23 cellular contexts compared by ENCODE assay signal in the genomic region with DNA sequence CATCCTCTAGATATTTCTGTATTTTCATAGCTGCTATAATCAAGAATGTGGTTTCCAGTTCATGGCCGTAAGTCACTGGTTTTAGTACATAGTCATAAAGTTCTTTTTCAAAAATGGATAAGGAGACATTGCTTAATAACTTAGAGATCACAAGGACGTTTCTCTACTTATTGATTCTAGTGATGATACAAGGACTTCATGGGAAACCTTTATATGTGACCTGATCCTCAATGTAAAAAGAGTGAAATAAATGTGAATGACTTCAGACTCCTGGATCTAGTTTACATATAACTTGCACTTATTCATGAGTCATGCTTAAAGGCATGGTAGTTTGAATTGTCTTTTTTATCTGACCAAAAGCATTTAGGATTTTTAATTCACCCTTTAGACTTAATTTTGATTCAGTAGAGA. TPM values are rescaled to one million over a fixed set of nuclear protein-coding genes. Genes with fewer than 3 reads are reported as not detected.
DNase-seq lines count a peak whose midpoint lies in the region; ATAC-seq and TF ChIP-seq lines count a peak whose summit lies in the region.
"Had no signal": no experiment of that assay in that cellular context is flagged by ENCODE, and none has a peak within 500 bp of the region (broad histone marks: within the 10 kb centered on the region; RNA-seq: fewer than 3 reads in every experiment).

No MANE protein-coding gene starts in this region.

- TF ChIP-seq CTCF in fibroblast of the aortic adventitia (IDR thresholded peaks at IDR 0.05; ENCODE audit: insufficient read depth, low read length): no peak
- no peak for TF ChIP-seq CTCF in hepatocyte (IDR thresholded peaks at IDR 0.05; ENCODE audit: poor library complexity)

- no peaks in the 10 kb centered on the region for H3K9me3 ChIP-seq in hepatocyte (ENCODE audit: low read depth)
- H3K9me3 ChIP-seq: BE2C, MG63, prostate gland, spleen had no signal

- H3K27ac ChIP-seq in hepatocyte: no peak overlapping the region
- H3K27ac ChIP-seq: 22Rv1, prostate gland, RWPE1, spleen had no signal

- H3K27ac Mint-ChIP-seq in activated CD4-positive, alpha-beta T cell treated with anti-CD3 and anti-CD28 coated beads, Interleukin-2, amount 10 ng/mL, durations not matched to agents 24 days and 14 days: peak overlapping the region; percentile 13
- peak overlapping the region; percentile 53 for H3K27ac Mint-ChIP-seq in stimulated activated effector memory CD8-positive, alpha-beta T cell treated with anti-CD3 and anti-CD28 coated beads, Interleukin-12 subunit alpha, Interleukin-12 subunit beta, amount 100 ng/mL, for 72 hours
- H3K27ac Mint-ChIP-seq: activated naive CD4-positive, alpha-beta T cell treated with anti-CD3 and anti-CD28 coated beads, Interleukin-2, amount 50 U/mL, for 24 hours; natural killer cell had no signal

- WGBS in hepatocyte (ENCODE audit: low lambda C conversion rate, missing lambda C conversion rate): 83% methylated on average over 2 of the region's 2 CpGs

- no peak overlapping the region for H3K4me3 Mint-ChIP-seq in activated CD4-positive, alpha-beta T cell treated with anti-CD3 and anti-CD28 coated beads, Interleukin-2, amount 10 ng/mL, durations not matched to agents 24 days and 14 days
- H3K4me3 Mint-ChIP-seq in stimulated activated effector memory CD8-positive, alpha-beta T cell treated with anti-CD3 and anti-CD28 coated beads, Interleukin-12 subunit alpha, Interleukin-12 subunit beta, amount 100 ng/mL, for 72 hours: no peak overlapping the region
- H3K4me3 Mint-ChIP-seq: activated naive CD4-positive, alpha-beta T cell treated with anti-CD3 and anti-CD28 coated beads, Interleukin-2, amount 50 U/mL, for 24 hours; brain; memory B cell; natural killer cell had no signal

- H3K4me2 ChIP-seq in hepatocyte: no peak overlapping the region

- H3K4me1 ChIP-seq in hepatocyte (ENCODE audit: insufficient read depth): no peaks in the 10 kb centered on the region
- H3K4me1 ChIP-seq: BE2C, prostate gland had no signal

- peaks cover 19% of the 10 kb centered on the region for H3K36me3 Mint-ChIP-seq in activated CD4-positive, alpha-beta T cell treated with anti-CD3 and anti-CD28 coated beads, Interleukin-2, amount 10 ng/mL, durations not matched to agents 24 days and 14 days (ENCODE audit: low read depth)
- H3K36me3 Mint-ChIP-seq in stimulated activated effector memory CD8-positive, alpha-beta T cell treated with anti-CD3 and anti-CD28 coated beads, Interleukin-12 subunit alpha, Interleukin-12 subunit beta, amount 100 ng/mL, for 72 hours: peaks cover 23% of the 10 kb centered on the region
- H3K36me3 Mint-ChIP-seq: natural killer cell had no signal

- no peaks in the 10 kb centered on the region for H3K9me2 ChIP-seq in hepatocyte (replicated peaks; ENCODE audit: insufficient read depth)

- H3K27me3 ChIP-seq in hepatocyte: no peaks in the 10 kb centered on the region
- H3K27me3 ChIP-seq: BE2C, MG63, spleen had no signal

- DNase-seq in activated CD4-positive, alpha-beta T cell treated with anti-CD3 and anti-CD28 coated beads, Interleukin-2, amount 10 ng/mL, durations not matched to agents 24 days and 14 days: no peak
- DNase-seq in activated CD4-positive, alpha-beta T cell treated with anti-CD3 and anti-CD28 coated beads, Interleukin-2, amount 50 U/mL, for 1 hour: no peak
- peak; percentile 49 for DNase-seq in amniotic epithelial cell (ENCODE audit: low read depth)
- peak; percentile 65 for DNase-seq in fibroblast of the aortic adventitia (ENCODE audit: low read depth)
- DNase-seq in stimulated activated effector memory CD8-positive, alpha-beta T cell treated with anti-CD3 and anti-CD28 coated beads, Interleukin-12 subunit alpha, Interleukin-12 subunit beta, amount 100 ng/mL, for 72 hours (ENCODE audit: low spot score in 2 of 2): no peak
- DNase-seq in hepatocyte (ENCODE audit: low spot score): no peak
- DNase-seq in SW 1271 (lab: John Stamatoyannopoulos, UW): no peak
- DNase-seq: activated CD4-positive, alpha-beta T cell treated with anti-CD3 and anti-CD28 coated beads, Interleukin-2, amount 50 U/mL, for 48 hours; BE2C; kidney; MG63; natural killer cell; NCI-H1694; NCI-H2227 treated with DMSO at 0.1 percent for 48 hours; spleen; T-helper 1 cell had no signal

- H3K4me3 ChIP-seq in fibroblast of the aortic adventitia (ENCODE audit: low read depth, low read length) (no peak overlapping the region), hepatocyte (no peak overlapping the region)
- H3K4me3 ChIP-seq: MG63, prostate gland, spleen had no signal

- no peak for ATAC-seq in stimulated activated effector memory CD8-positive, alpha-beta T cell treated with anti-CD3 and anti-CD28 coated beads, Interleukin-12 subunit alpha, Interleukin-12 subunit beta, amount 100 ng/mL, for 72 hours
- no peak for ATAC-seq in GM18858 (IDR thresholded peaks at IDR 0.05; ENCODE audit: unreplicated experiment)
- ATAC-seq: natural killer cell had no signal

- no peak overlapping the region for H2AFZ ChIP-seq in hepatocyte

- peaks cover 100% of the 10 kb centered on the region for H3K79me2 ChIP-seq in hepatocyte

- H4K20me1 ChIP-seq in hepatocyte (ENCODE audit: insufficient read depth, poor library complexity, severe bottlenecking): peaks cover 47% of the 10 kb centered on the region

- intact Hi-C loops in activated CD4-positive, alpha-beta T cell treated with anti-CD3 and anti-CD28 coated beads, Interleukin-2, amount 10 ng/mL, durations not matched to agents 24 days and 14 days (cut with micrococcal nuclease): no loop called here

- H3K9me3 Mint-ChIP-seq in activated CD4-positive, alpha-beta T cell treated with anti-CD3 and anti-CD28 coated beads, Interleukin-2, amount 10 ng/mL, durations not matched to agents 24 days and 14 days: no peaks in the 10 kb centered on the region
- no peaks in the 10 kb centered on the region for H3K9me3 Mint-ChIP-seq in stimulated activated effector memory CD8-positive, alpha-beta T cell treated with anti-CD3 and anti-CD28 coated beads, Interleukin-12 subunit alpha, Interleukin-12 subunit beta, amount 100 ng/mL, for 72 hours
- H3K9me3 Mint-ChIP-seq: activated naive CD4-positive, alpha-beta T cell treated with anti-CD3 and anti-CD28 coated beads, Interleukin-2, amount 50 U/mL, for 24 hours; brain; memory B cell; natural killer cell had no signal

- H3K4me1 Mint-ChIP-seq in activated CD4-positive, alpha-beta T cell treated with anti-CD3 and anti-CD28 coated beads, Interleukin-2, amount 10 ng/mL, durations not matched to agents 24 days and 14 days: peaks cover 9% of the 10 kb centered on the region
- H3K4me1 Mint-ChIP-seq in stimulated activated effector memory CD8-positive, alpha-beta T cell treated with anti-CD3 and anti-CD28 coated beads, Interleukin-12 subunit alpha, Interleukin-12 subunit beta, amount 100 ng/mL, for 72 hours: peaks cover 26% of the 10 kb centered on the region

- H3K27me3 Mint-ChIP-seq in activated CD4-positive, alpha-beta T cell treated with anti-CD3 and anti-CD28 coated beads, Interleukin-2, amount 10 ng/mL, durations not matched to agents 24 days and 14 days: no peaks in the 10 kb centered on the region
- H3K27me3 Mint-ChIP-seq: activated naive CD4-positive, alpha-beta T cell treated with anti-CD3 and anti-CD28 coated beads, Interleukin-2, amount 50 U/mL, for 24 hours; brain; memory B cell had no signal

- H3K36me3 ChIP-seq in hepatocyte (replicated peaks; ENCODE audit: insufficient read depth, low read depth): no peaks in the 10 kb centered on the region
- H3K36me3 ChIP-seq: prostate gland had no signal

RNA-seq across cellular contexts. Expression of gene TSC22D2, which starts 35.2 kb away (rescaled TPM):
- total RNA-seq in activated CD4-positive, alpha-beta T cell treated with anti-CD3 and anti-CD28 coated beads, Interleukin-2, amount 10 ng/mL, durations not matched to agents 24 days and 14 days: 16.4 and 18.7 TPM in 2 replicates
- total RNA-seq in fibroblast of the aortic adventitia (ENCODE audit: low replicate concordance) (10.3 and 15.4 TPM in 2 replicates), hepatocyte (25.0 and 34.9 TPM in 2 replicates)
- 36.9 and 38.8 TPM in 2 replicates for polyA plus RNA-seq in hepatocyte

Comparison
In these comparisons a context has a peak if more than half of its experiments do, and no peak if none do; other contexts are left out.
1. DNase-seq: peak in amniotic epithelial cell (single experiment) and fibroblast of the aortic adventitia (single experiment); none in activated CD4-positive, alpha-beta T cell treated with anti-CD3 and anti-CD28 coated beads, Interleukin-2, amount 10 ng/mL, durations not matched to agents 24 days and 14 days (single experiment), activated CD4-positive, alpha-beta T cell treated with anti-CD3 and anti-CD28 coated beads, Interleukin-2, amount 50 U/mL, for 1 hour (single experiment), stimulated activated effector memory CD8-positive, alpha-beta T cell treated with anti-CD3 and anti-CD28 coated beads, Interleukin-12 subunit alpha, Interleukin-12 subunit beta, amount 100 ng/mL, for 72 hours (0 of 2), hepatocyte (single experiment) and SW 1271 (0 of 2).